ENCODE assay signal across 8 cellular contexts in the genomic region with DNA sequence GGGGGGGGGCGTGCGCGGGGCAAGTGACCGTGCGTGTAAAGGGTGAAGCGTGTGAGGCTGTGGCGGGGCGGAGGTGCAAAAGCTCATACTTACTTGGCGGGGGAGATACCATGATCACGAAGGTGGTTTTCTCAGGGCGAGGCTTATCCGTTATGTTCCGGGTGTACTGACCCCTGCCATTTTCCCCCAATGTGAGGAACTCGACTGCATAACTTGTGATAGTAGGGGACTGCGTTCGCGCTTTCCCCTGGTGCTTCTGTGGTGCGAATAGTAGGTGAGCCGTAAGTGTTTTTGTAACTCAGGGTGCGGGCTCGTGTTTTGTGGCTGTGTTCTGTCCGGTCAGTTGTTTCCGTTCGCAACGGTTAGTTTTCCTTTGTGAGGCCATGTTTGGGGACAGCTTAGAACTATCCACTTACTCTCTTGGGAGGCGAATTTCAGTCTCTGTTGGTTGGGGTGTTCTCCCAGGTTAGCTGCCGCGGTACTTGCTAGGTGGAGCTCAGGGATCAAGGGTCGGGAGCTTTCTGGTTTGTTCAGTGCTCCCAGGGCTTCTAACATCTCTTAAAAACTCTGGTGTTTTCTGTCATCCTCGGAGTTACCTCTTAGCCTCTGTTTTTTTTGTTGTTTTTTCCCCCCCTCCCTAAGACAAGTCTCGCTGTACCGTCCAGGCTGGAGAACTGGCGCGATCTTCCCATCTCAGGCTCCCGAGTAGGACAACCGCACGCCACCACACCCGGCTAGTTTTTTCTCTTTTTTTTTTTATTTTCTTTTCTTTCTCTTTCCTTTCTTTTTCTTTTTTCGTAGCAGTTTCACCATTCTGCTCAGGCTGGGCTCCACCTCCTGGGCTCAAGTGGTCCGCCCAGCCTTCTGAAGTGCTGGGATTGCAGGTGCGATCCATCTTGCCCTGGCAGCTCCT.
DNase-seq lines count a peak whose midpoint lies in the region; ATAC-seq and TF ChIP-seq lines count a peak whose summit lies in the region.
"Not testable (repeated sequence)": the region's sequence is repeated elsewhere in the genome, so short reads cannot be mapped to it uniquely, and the experiment has no call there.

No MANE protein-coding gene starts in this region.

- peak; percentile 92 for ATAC-seq in GM19035 (IDR thresholded peaks at IDR 0.05; ENCODE audit: unreplicated experiment)
- ATAC-seq in HG03139 (IDR thresholded peaks at IDR 0.05; ENCODE audit: unreplicated experiment): peak; percentile 72

- DNase-seq in AG04449 (ENCODE audit: low read depth, low spot score) (peak; percentile 93), NCI-H446 (lab: John Stamatoyannopoulos, UW) (peak; percentile 89 to 96), cerebellar nuclear complex (lab: John Stamatoyannopoulos, UW) (peak; percentile 63 to 94), inferior parietal cortex (ENCODE audit: extremely low spot score) (peak; percentile 75)
- DNase-seq in activated CD4-positive, alpha-beta T cell treated with anti-CD3 and anti-CD28 coated beads for 1 hour: peak; percentile 76

- POLR2A ChIA-PET in AG04449 (lab: Yijun Ruan, JAX): interaction anchor here (0.7 to 1.6 kb wide), 3 partner anchors 134 to 148 kb away, joined by 3 to 12 read pairs (median 12); no protein-coding TSS in a partner anchor

- peak overlapping the region; percentile 50 for H3K4me3 ChIP-seq in AG04449 (ENCODE audit: low read depth, low read length)
- peak overlapping the region; percentile 29 to 50 (median 35) for H3K4me3 ChIP-seq in skin epidermis

- TF ChIP-seq CTCF in AG04449 (IDR thresholded peaks at IDR 0.05; ENCODE audit: insufficient read depth, low read length, missing control alignments): not testable (repeated sequence)

- H3K27ac ChIP-seq in skin epidermis: peak overlapping the region; percentile 46 to 88 (median 79)

- CTCF ChIA-PET in AG04449 (lab: Yijun Ruan, JAX): not testable (repeated sequence)

Comparison
In these comparisons a context has a peak if more than half of its experiments do, and no peak if none do; other contexts are left out.
1. Peak in every context shown above with its lines: DNase-seq, ATAC-seq, H3K4me3 ChIP-seq and H3K27ac ChIP-seq.